ENCODE assay signal across 1 cellular context in genomic region chr11:78547931-78548705, GRCh38.
TF ChIP-seq lines count a peak whose summit lies in the region.

No MANE protein-coding gene starts in this region.

TF ChIP-seq in H1, 55 proteins besides CTCF, POLR2A, EP300 and RAD21:
- TF ChIP-seq BRCA1 (IDR thresholded peaks at IDR 0.05; ENCODE audit: low read depth, low read length) (no peak), ATF2 (IDR thresholded peaks at IDR 0.05; ENCODE audit: low read length) (no peak), TAF7 (optimal IDR thresholded peaks at IDR 0.05; ENCODE audit: borderline replicate concordance, low read depth, low read length) (no peak), YY1 (IDR thresholded peaks at IDR 0.05; ENCODE audit: low read depth, low read length) (no peak), SP2 (IDR thresholded peaks at IDR 0.05; ENCODE audit: low read length) (no peak), TEAD4 (IDR thresholded peaks at IDR 0.05; ENCODE audit: low read depth, low read length) (no peak), RNF2 (IDR thresholded peaks at IDR 0.05; ENCODE audit: borderline replicate concordance, low read depth, low read length, missing control alignments, poor library complexity, severe bottlenecking) (no peak), RBBP5 (IDR thresholded peaks at IDR 0.05; ENCODE audit: borderline replicate concordance, low read depth, low read length) (no peak), NRF1 (IDR thresholded peaks at IDR 0.05; ENCODE audit: low read depth, low read length) (no peak)
- TF ChIP-seq, protein P1, sequence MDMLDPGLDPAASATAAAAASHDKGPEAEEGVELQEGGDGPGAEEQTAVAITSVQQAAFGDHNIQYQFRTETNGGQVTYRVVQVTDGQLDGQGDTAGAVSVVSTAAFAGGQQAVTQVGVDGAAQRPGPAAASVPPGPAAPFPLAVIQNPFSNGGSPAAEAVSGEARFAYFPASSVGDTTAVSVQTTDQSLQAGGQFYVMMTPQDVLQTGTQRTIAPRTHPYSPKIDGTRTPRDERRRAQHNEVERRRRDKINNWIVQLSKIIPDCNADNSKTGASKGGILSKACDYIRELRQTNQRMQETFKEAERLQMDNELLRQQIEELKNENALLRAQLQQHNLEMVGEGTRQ (IDR thresholded peaks at IDR 0.05; ENCODE audit: low read length), result no peak
TF ChIP-seq in H1: peak in this region for 0.
